8 cellular contexts compared by ENCODE assay signal in genomic region chr9:129237195-129237611, GRCh38. TPM values are rescaled to one million over a fixed set of nuclear protein-coding genes. Genes with fewer than 3 reads are reported as not detected.
DNase-seq lines count a peak whose midpoint lies in the region; TF ChIP-seq lines count a peak whose summit lies in the region.

No MANE protein-coding gene starts in this region.

- peak overlapping the region; percentile 60 for H3K4me3 Mint-ChIP-seq in activated CD4-positive, alpha-beta memory T cell treated with anti-CD3 and anti-CD28 coated beads, Interleukin-2, amount 10 ng/mL, durations not matched to agents 7 days and 5 days

- DNase-seq in DMS53 (lab: John Stamatoyannopoulos, UW), result peak; percentile 39
- DNase-seq in DMS53 treated with DMSO at 0.1 percent for 48 hours (lab: John Stamatoyannopoulos, UW; ENCODE audit: unreplicated experiment), result no peak
- DNase-seq in activated CD4-positive, alpha-beta memory T cell treated with anti-CD3 and anti-CD28 coated beads, Interleukin-2, amount 10 ng/mL, durations not matched to agents 7 days and 5 days, result peak; percentile 43
- DNase-seq in fibroblast of mammary gland (ENCODE audit: low read depth), result peak; percentile 71
- peak; percentile 47 to 48 for DNase-seq in stimulated activated CD4-positive, alpha-beta T cell treated with anti-CD3 and anti-CD28 coated beads, Interleukin-2, amount 100 ng/mL, for 48 hours
- DNase-seq in erythroblast (lab: John Stamatoyannopoulos, UW), result no peak
- no peak for DNase-seq in 8988T
- no peak for DNase-seq in NCI-H82 treated with DMSO at 0.1 percent for 48 hours (lab: John Stamatoyannopoulos, UW; ENCODE audit: unreplicated experiment)

- CTCF ChIA-PET in activated CD4-positive, alpha-beta memory T cell treated with anti-CD3 and anti-CD28 coated beads, Interleukin-2, amount 10 ng/mL, durations not matched to agents 7 days and 5 days (lab: Charles Lee), result interaction anchor here (1.1 to 2.5 kb wide), 5 partner anchors 12 to 98 kb away, joined by 3 to 12 read pairs (median 6); partner anchors contain the start of gene IER5L

- POLR2A ChIA-PET in activated CD4-positive, alpha-beta memory T cell treated with anti-CD3 and anti-CD28 coated beads, Interleukin-2, amount 10 ng/mL, durations not matched to agents 7 days and 5 days (lab: Charles Lee), result interaction anchor here (1.2 to 2.2 kb wide), 5 partner anchors 9 to 21 kb away, joined by 3 to 7 read pairs (median 5); no protein-coding TSS in a partner anchor

- H3K36me3 Mint-ChIP-seq in activated CD4-positive, alpha-beta memory T cell treated with anti-CD3 and anti-CD28 coated beads, Interleukin-2, amount 10 ng/mL, durations not matched to agents 7 days and 5 days (ENCODE audit: low read depth), result peaks cover 2% of the 10 kb centered on the region

- peaks cover 10% of the 10 kb centered on the region for H3K9me3 Mint-ChIP-seq in activated CD4-positive, alpha-beta memory T cell treated with anti-CD3 and anti-CD28 coated beads, Interleukin-2, amount 10 ng/mL, durations not matched to agents 7 days and 5 days

- TF ChIP-seq CTCF in fibroblast of mammary gland (conservative IDR thresholded peaks at IDR 0.05; ENCODE audit: control insufficient read depth, insufficient read depth, low read depth, low read length), result no peak

- no peak overlapping the region for H3K4me3 ChIP-seq in fibroblast of mammary gland (ENCODE audit: control insufficient read depth, low read depth, low read length)

- H3K27ac Mint-ChIP-seq in activated CD4-positive, alpha-beta memory T cell treated with anti-CD3 and anti-CD28 coated beads, Interleukin-2, amount 10 ng/mL, durations not matched to agents 7 days and 5 days, result peak overlapping the region; percentile 70

- TF ChIP-seq POLR2A in erythroblast (IDR thresholded peaks at IDR 0.05; ENCODE audit: low read length), result no peak

- no peaks in the 10 kb centered on the region for H3K27me3 Mint-ChIP-seq in activated CD4-positive, alpha-beta memory T cell treated with anti-CD3 and anti-CD28 coated beads, Interleukin-2, amount 10 ng/mL, durations not matched to agents 7 days and 5 days

- peaks cover 51% of the 10 kb centered on the region for H3K4me1 Mint-ChIP-seq in activated CD4-positive, alpha-beta memory T cell treated with anti-CD3 and anti-CD28 coated beads, Interleukin-2, amount 10 ng/mL, durations not matched to agents 7 days and 5 days

RNA-seq across cellular contexts. Expression of gene IER5L, which starts 59.1 kb away (rescaled TPM):
- 1 to 10 TPM; 2.4 to 3.0 TPM for total RNA-seq in activated CD4-positive, alpha-beta memory T cell treated with anti-CD3 and anti-CD28 coated beads, Interleukin-2, amount 10 ng/mL, durations not matched to agents 7 days and 5 days

Comparison
In these comparisons a context has a peak if more than half of its experiments do, and no peak if none do; other contexts are left out.
1. DNase-seq: peak in DMS53 (single experiment), activated CD4-positive, alpha-beta memory T cell treated with anti-CD3 and anti-CD28 coated beads, Interleukin-2, amount 10 ng/mL, durations not matched to agents 7 days and 5 days (single experiment), fibroblast of mammary gland (single experiment) and stimulated activated CD4-positive, alpha-beta T cell treated with anti-CD3 and anti-CD28 coated beads, Interleukin-2, amount 100 ng/mL, for 48 hours (2 of 2); none in DMS53 treated with DMSO at 0.1 percent for 48 hours (single experiment), erythroblast (0 of 2), 8988T (single experiment) and NCI-H82 treated with DMSO at 0.1 percent for 48 hours (single experiment).